Comparison of ENCODE assay signal across 8 cellular contexts in the genomic region with DNA sequence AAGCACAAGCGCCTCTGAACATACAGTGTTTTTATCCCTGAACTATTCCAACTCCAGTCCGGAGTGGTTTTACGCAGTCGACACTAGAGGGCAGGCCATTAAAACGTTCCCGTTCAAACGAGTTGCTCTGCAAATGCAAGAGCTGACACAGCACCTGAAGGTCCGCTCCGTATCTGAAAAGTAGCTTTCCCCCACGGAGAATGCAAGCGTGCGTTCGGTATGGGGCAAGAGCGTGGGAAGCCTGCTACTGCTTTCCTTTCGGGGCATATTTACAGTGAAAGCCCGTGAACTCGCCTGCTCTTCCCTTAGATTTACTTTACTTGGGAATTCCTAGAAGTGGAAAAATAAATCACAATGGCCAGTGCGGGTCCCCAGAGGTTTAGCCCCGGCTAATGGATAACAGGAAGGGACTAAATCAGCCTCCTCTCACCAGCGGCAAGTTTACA.
DNase-seq lines count a peak whose midpoint lies in the region; ATAC-seq, FAIRE-seq and TF ChIP-seq lines count a peak whose summit lies in the region.

No MANE protein-coding gene starts in this region.

- no peak overlapping the region for H2AFZ ChIP-seq in ACC112 (ENCODE audit: low read length, unreplicated experiment)

- peak; percentile 56 for FAIRE-seq in kidney (lab: Jason Lieb, UNC)

- H3K4me1 ChIP-seq in ACC112 (ENCODE audit: control insufficient read depth, insufficient read depth, low read length, unreplicated experiment) (peaks cover 24% of the 10 kb centered on the region), kidney (ENCODE audit: control insufficient read depth in 1 of 2, insufficient read depth in 1 of 2, low read depth in 1 of 2, low read length in 2 of 2) (no peaks in the 10 kb centered on the region)

- H3K4me3 ChIP-seq in ACC112 (ENCODE audit: low read depth, low read length) = peak overlapping the region; percentile 63
- H3K4me3 ChIP-seq in kidney (ENCODE audit: low read length in 2 of 2) = peak overlapping the region; percentile 55 to 62

- no peaks in the 10 kb centered on the region for H3K27me3 ChIP-seq in ACC112 (ENCODE audit: insufficient read depth, low read length)

- H3K4me1 Mint-ChIP-seq in activated B cell treated with CpG ODN at 0.5 μM for 24 hours = peaks cover 7% of the 10 kb centered on the region
- H3K4me1 Mint-ChIP-seq in central memory CD8-positive, alpha-beta T cell = peaks cover 28% of the 10 kb centered on the region

- H3K27ac Mint-ChIP-seq in activated B cell treated with CpG ODN at 0.5 μM for 24 hours = no peak overlapping the region
- H3K27ac Mint-ChIP-seq in central memory CD8-positive, alpha-beta T cell (ENCODE audit: low read depth) = no peak overlapping the region

- CTCF ChIA-PET in activated B cell treated with CpG ODN at 0.5 μM for 24 hours (lab: Charles Lee) = interaction anchor here (0.6 to 3.3 kb wide), 26 partner anchors 9 to 996 kb away, joined by 3 to 45 read pairs (median 4); a partner anchor contains a TSS

- H3K9me3 ChIP-seq in kidney (ENCODE audit: control insufficient read depth in 1 of 2, low read length in 2 of 2) = no peaks in the 10 kb centered on the region

- H3K9ac ChIP-seq in kidney (ENCODE audit: low read length in 2 of 2) = no peak overlapping the region

- no peaks in the 10 kb centered on the region for H3K27me3 Mint-ChIP-seq in activated B cell treated with CpG ODN at 0.5 μM for 24 hours
- H3K27me3 Mint-ChIP-seq in central memory CD8-positive, alpha-beta T cell = no peaks in the 10 kb centered on the region

- POLR2A ChIA-PET in activated B cell treated with CpG ODN at 0.5 μM for 24 hours (lab: Charles Lee) = interaction anchor here (0.6 to 1.8 kb wide), 3 partner anchors 457 to 621 kb away, joined by 3 to 17 read pairs (median 7); a partner anchor contains a TSS

- H3K9me3 Mint-ChIP-seq in activated B cell treated with CpG ODN at 0.5 μM for 24 hours = no peaks in the 10 kb centered on the region
- H3K9me3 Mint-ChIP-seq in central memory CD8-positive, alpha-beta T cell = no peaks in the 10 kb centered on the region

- intact Hi-C loops in activated B cell treated with CpG ODN at 0.5 μM for 24 hours (cut with micrococcal nuclease) = loop anchor here (1.0 to 5.0 kb wide), 9 partner anchors 196 to 995 kb away; a partner anchor contains a TSS
- intact Hi-C loops in kidney (cut with DNase I) = no loop called here

- peak overlapping the region; percentile 61 for H3K4me3 Mint-ChIP-seq in activated B cell treated with CpG ODN at 0.5 μM for 24 hours
- peak overlapping the region; percentile 69 for H3K4me3 Mint-ChIP-seq in central memory CD8-positive, alpha-beta T cell

- peaks cover 10% of the 10 kb centered on the region; the same call in 1 of the 2 replicates for H3K36me3 ChIP-seq in ACC112 (ENCODE audit: insufficient read depth, low read length)
- H3K36me3 ChIP-seq in kidney (ENCODE audit: control insufficient read depth in 1 of 2, insufficient read depth in 2 of 2, low read length in 2 of 2) = no peaks in the 10 kb centered on the region

- TF ChIP-seq CTCF in activated B cell treated with CpG ODN at 0.5 μM for 24 hours (IDR thresholded peaks at IDR 0.05) (peak; percentile 12), kidney (IDR thresholded peaks at IDR 0.05; ENCODE audit: borderline replicate concordance, extremely low read depth, insufficient read depth) (peak; percentile 79)

- DNase-seq in NCI-H2171 (lab: John Stamatoyannopoulos, UW) (peak; percentile 33), activated B cell treated with CpG ODN at 0.5 μM for 24 hours (peak; percentile 25), kidney (no peak)
- peak; percentile 31 to 41 for DNase-seq in central memory CD8-positive, alpha-beta T cell (ENCODE audit: low spot score in 2 of 2)
- peak; percentile 80 for DNase-seq in stimulated activated CD4-positive, alpha-beta T cell treated with anti-CD3 and anti-CD28 coated beads, Interleukin-15, amount 100 ng/mL, for 24 hours

- peaks cover 2% of the 10 kb centered on the region for H3K36me3 Mint-ChIP-seq in activated B cell treated with CpG ODN at 0.5 μM for 24 hours (ENCODE audit: low read depth)
- H3K36me3 Mint-ChIP-seq in central memory CD8-positive, alpha-beta T cell (ENCODE audit: insufficient read depth) = peaks cover 1% of the 10 kb centered on the region

- ATAC-seq in GM18508 (IDR thresholded peaks at IDR 0.05; ENCODE audit: insufficient read depth, unreplicated experiment) = peak; percentile 94
- ATAC-seq in HG03045 (IDR thresholded peaks at IDR 0.05; ENCODE audit: unreplicated experiment) = peak; percentile 96
- ATAC-seq in activated B cell treated with CpG ODN at 0.5 μM for 24 hours (ENCODE audit: low read depth) = peak; percentile 94
- ATAC-seq in central memory CD8-positive, alpha-beta T cell (replicated peaks; ENCODE audit: extremely low read depth, poor library complexity, severe bottlenecking) = peak; percentile 86

- H3K27ac ChIP-seq in ACC112 (ENCODE audit: low read depth, low read length) (no peak overlapping the region), kidney (ENCODE audit: low read depth in 2 of 2, low read length in 2 of 2) (no peak overlapping the region)

- no peaks in the 10 kb centered on the region for H3K79me2 ChIP-seq in ACC112 (ENCODE audit: control insufficient read depth, insufficient read depth, low read length, unreplicated experiment)
